Comparison of ENCODE assay signal across 9 cellular contexts in genomic region chr18:49819768-49820662, GRCh38. TPM values are rescaled to one million over a fixed set of nuclear protein-coding genes. Genes with fewer than 3 reads are reported as not detected.
DNase-seq lines count a peak whose midpoint lies in the region; ATAC-seq and TF ChIP-seq lines count a peak whose summit lies in the region.
"Had no signal": no experiment of that assay in that cellular context is flagged by ENCODE, and none has a peak within 500 bp of the region (broad histone marks: within the 10 kb centered on the region; RNA-seq: fewer than 3 reads in every experiment).

No MANE protein-coding gene starts in this region.

- WGBS in smooth muscle cell (ENCODE audit: low lambda C conversion rate): 96% methylated on average over 5 of the region's 5 CpGs

- peaks cover 0 to 3% (median 0%) of the 10 kb centered on the region in 3 donors for H3K36me3 Mint-ChIP-seq in naive thymus-derived CD8-positive, alpha-beta T cell

- H3K27ac ChIP-seq in smooth muscle cell (ENCODE audit: low read depth): no peak overlapping the region
- H3K27ac ChIP-seq in RWPE1: no peak overlapping the region
- H3K27ac ChIP-seq: VCaP had no signal

- H3K4me1 Mint-ChIP-seq in naive thymus-derived CD8-positive, alpha-beta T cell: peaks cover 37 to 64% (median 63%) of the 10 kb centered on the region in 4 donors

- H3K9ac ChIP-seq in smooth muscle cell (ENCODE audit: low read depth): no peak overlapping the region

- H3K4me3 ChIP-seq in smooth muscle cell: no peak overlapping the region

- no peak overlapping the region for H2AFZ ChIP-seq in smooth muscle cell (ENCODE audit: low read depth)

- peaks cover 0 to 4% (median 0%) of the 10 kb centered on the region in 9 donors for H3K9me3 Mint-ChIP-seq in naive thymus-derived CD8-positive, alpha-beta T cell

- CTCF ChIA-PET in RWPE1 (lab: Yijun Ruan, JAX): no interaction called here

- DNase-seq in activated CD4-positive, alpha-beta T cell treated with anti-CD3 and anti-CD28 coated beads, Interleukin-2, amount 50 U/mL, for 1 hour: peak; percentile 22
- peak in 9 of 10 donors; percentile 21 to 79 (median 57) for DNase-seq in naive thymus-derived CD8-positive, alpha-beta T cell
- DNase-seq in NCI-H1436 treated with DMSO at 0.1 percent for 48 hours (lab: John Stamatoyannopoulos, UW) (no peak), NCI-H1694 treated with DMSO at 0.1 percent for 48 hours (lab: John Stamatoyannopoulos, UW) (no peak), smooth muscle cell (lab: John Stamatoyannopoulos, UW; ENCODE audit: unreplicated experiment) (no peak), RWPE1 (ENCODE audit: low spot score) (no peak)

- no peaks in the 10 kb centered on the region for H3K4me1 ChIP-seq in smooth muscle cell (ENCODE audit: low read depth)

- no peaks in the 10 kb centered on the region for H4K20me1 ChIP-seq in smooth muscle cell (ENCODE audit: low read depth)

- no peaks in the 10 kb centered on the region for H3K36me3 ChIP-seq in smooth muscle cell (ENCODE audit: low read depth)

- no peaks in the 10 kb centered on the region for H3K27me3 ChIP-seq in smooth muscle cell (ENCODE audit: low read depth)

- no peaks in the 10 kb centered on the region for H3F3A ChIP-seq in smooth muscle cell (ENCODE audit: low read depth)

- H3K27me3 Mint-ChIP-seq in naive thymus-derived CD8-positive, alpha-beta T cell: peaks cover 0 to 1% (median 0%) of the 10 kb centered on the region in 5 donors

- H3K79me2 ChIP-seq in smooth muscle cell (ENCODE audit: low read depth): peaks cover 6% of the 10 kb centered on the region

- no peak overlapping the region for H3K4me2 ChIP-seq in smooth muscle cell

- peak overlapping the region; percentile 68 to 94 (median 87) for H3K27ac Mint-ChIP-seq in naive thymus-derived CD8-positive, alpha-beta T cell

- peak overlapping the region; percentile 59 to 83 (median 72) for H3K4me3 Mint-ChIP-seq in naive thymus-derived CD8-positive, alpha-beta T cell

- H3K9me3 ChIP-seq in smooth muscle cell (replicated peaks; ENCODE audit: low read depth): no peaks in the 10 kb centered on the region

- no peak for TF ChIP-seq CTCF in smooth muscle cell (IDR thresholded peaks at IDR 0.05; ENCODE audit: borderline replicate concordance, insufficient read depth, poor library complexity, severe bottlenecking)
- TF ChIP-seq CTCF in RWPE1 (conservative IDR thresholded peaks at IDR 0.05; ENCODE audit: low read depth): no peak

- ATAC-seq in GM18907 (IDR thresholded peaks at IDR 0.05; ENCODE audit: unreplicated experiment): peak; percentile 76
- ATAC-seq in HG03378 (IDR thresholded peaks at IDR 0.05; ENCODE audit: unreplicated experiment): peak; percentile 75
- ATAC-seq in naive thymus-derived CD8-positive, alpha-beta T cell: peak; percentile 88 to 91

- POLR2A ChIA-PET in naive thymus-derived CD8-positive, alpha-beta T cell (lab: Charles Lee): interaction anchor here (0.5 to 1.3 kb wide), 3 partner anchors 69 to 359 kb away, joined by 3 to 5 read pairs (median 4); no protein-coding TSS in a partner anchor
- POLR2A ChIA-PET in RWPE1 (lab: Yijun Ruan, JAX; ENCODE audit: low non-redundant PET): no interaction called here

RNA-seq across cellular contexts. Expression of gene ACAA2, which starts 6.7 kb away (rescaled TPM):
- total RNA-seq in naive thymus-derived CD8-positive, alpha-beta T cell: 10 to 100 TPM; 27.2 to 27.5 TPM
- polyA plus RNA-seq in naive thymus-derived CD8-positive, alpha-beta T cell: 100 to 1,000 TPM in 1 of 3 donors, 10 to 100 TPM in 2; 59.7 to 106 (median 74.3) TPM
- total RNA-seq in smooth muscle cell: 62.3 and 67.4 TPM in 2 replicates
- 83.1 and 94.6 TPM in 2 replicates for polyA plus RNA-seq in smooth muscle cell

Comparison
In these comparisons a context has a peak if more than half of its experiments do, and no peak if none do; other contexts are left out.
1. DNase-seq: peak in activated CD4-positive, alpha-beta T cell treated with anti-CD3 and anti-CD28 coated beads, Interleukin-2, amount 50 U/mL, for 1 hour (single experiment) and naive thymus-derived CD8-positive, alpha-beta T cell (9 of 10); none in NCI-H1436 treated with DMSO at 0.1 percent for 48 hours (single experiment), NCI-H1694 treated with DMSO at 0.1 percent for 48 hours (single experiment), smooth muscle cell (single experiment) and RWPE1 (single experiment).
2. Peak in every context shown above with its lines, with median percentiles within 50 percentile points of each other: ATAC-seq.